ENCODE assay signal across 19 cellular contexts in genomic region chr16:82728901-82729300, GRCh38.
DNase-seq lines count a peak whose midpoint lies in the region; ATAC-seq and TF ChIP-seq lines count a peak whose summit lies in the region.
"Had no signal": no experiment of that assay in that cellular context is flagged by ENCODE, and none has a peak within 500 bp of the region (broad histone marks: within the 10 kb centered on the region; RNA-seq: fewer than 3 reads in every experiment).

No MANE protein-coding gene starts in this region.

- H3K27ac ChIP-seq in CD8-positive, alpha-beta memory T cell (ENCODE audit: low read depth, low read length), result no peak overlapping the region
- H3K27ac ChIP-seq: sigmoid colon, thoracic aorta had no signal

- H3K4me1 Mint-ChIP-seq in activated CD8-positive, alpha-beta T cell treated with anti-CD3 and anti-CD28 coated beads, Interleukin-2, amount 10 ng/mL, durations not matched to agents 7 days and 5 days (ENCODE audit: low read depth), result peaks cover 17% of the 10 kb centered on the region
- no peaks in the 10 kb centered on the region for H3K4me1 Mint-ChIP-seq in CD8-positive, alpha-beta memory T cell
- H3K4me1 Mint-ChIP-seq in osteocyte (ENCODE audit: unreplicated experiment), result no peaks in the 10 kb centered on the region
- H3K4me1 Mint-ChIP-seq: T-cell, WTC11 had no signal

- ATAC-seq in GM18502 (IDR thresholded peaks at IDR 0.05; ENCODE audit: poor library complexity, unreplicated experiment) (peak; percentile 70), GM21360 (IDR thresholded peaks at IDR 0.05; ENCODE audit: unreplicated experiment) (peak; percentile 73), HG03432 (IDR thresholded peaks at IDR 0.05; ENCODE audit: unreplicated experiment) (peak; percentile 76)
- ATAC-seq in activated CD8-positive, alpha-beta T cell treated with anti-CD3 and anti-CD28 coated beads, Interleukin-2, amount 10 ng/mL, durations not matched to agents 7 days and 5 days, result no peak
- ATAC-seq: left colon, mucosa of descending colon, T-cell, WTC11 had no signal

- CTCF ChIA-PET in activated CD8-positive, alpha-beta T cell treated with anti-CD3 and anti-CD28 coated beads, Interleukin-2, amount 10 ng/mL, durations not matched to agents 7 days and 5 days (lab: Charles Lee), result no interaction called here
- CTCF ChIA-PET in CD8-positive, alpha-beta memory T cell (lab: Charles Lee), result no interaction called here

- no peaks in the 10 kb centered on the region for H3K4me1 ChIP-seq in CD8-positive, alpha-beta memory T cell (ENCODE audit: insufficient read depth, low read length)
- H3K4me1 ChIP-seq: sigmoid colon had no signal

- H3K27ac Mint-ChIP-seq in activated CD8-positive, alpha-beta T cell treated with anti-CD3 and anti-CD28 coated beads, Interleukin-2, amount 10 ng/mL, durations not matched to agents 7 days and 5 days, result peak overlapping the region; percentile 13
- H3K27ac Mint-ChIP-seq in CD8-positive, alpha-beta memory T cell, result no peak overlapping the region
- no peak overlapping the region for H3K27ac Mint-ChIP-seq in osteocyte (ENCODE audit: unreplicated experiment)
- H3K27ac Mint-ChIP-seq: T-cell, WTC11 had no signal

- no peak overlapping the region for H3K4me3 Mint-ChIP-seq in activated CD8-positive, alpha-beta T cell treated with anti-CD3 and anti-CD28 coated beads, Interleukin-2, amount 10 ng/mL, durations not matched to agents 7 days and 5 days
- no peak overlapping the region for H3K4me3 Mint-ChIP-seq in CD8-positive, alpha-beta memory T cell
- no peak overlapping the region for H3K4me3 Mint-ChIP-seq in osteocyte (ENCODE audit: unreplicated experiment)
- H3K4me3 Mint-ChIP-seq: T-cell, WTC11 had no signal

- no peaks in the 10 kb centered on the region for H3K36me3 ChIP-seq in CD8-positive, alpha-beta memory T cell (ENCODE audit: insufficient read depth, low read length)
- H3K36me3 ChIP-seq: sigmoid colon had no signal

- peaks cover 7% of the 10 kb centered on the region for H3K27me3 Mint-ChIP-seq in activated CD8-positive, alpha-beta T cell treated with anti-CD3 and anti-CD28 coated beads, Interleukin-2, amount 10 ng/mL, durations not matched to agents 7 days and 5 days (ENCODE audit: low read depth)
- H3K27me3 Mint-ChIP-seq in CD8-positive, alpha-beta memory T cell, result no peaks in the 10 kb centered on the region
- H3K27me3 Mint-ChIP-seq in osteocyte (ENCODE audit: unreplicated experiment), result no peaks in the 10 kb centered on the region

- H3K27me3 ChIP-seq in CD8-positive, alpha-beta memory T cell (ENCODE audit: insufficient read depth, low read length, poor library complexity, severe bottlenecking), result no peaks in the 10 kb centered on the region
- H3K27me3 ChIP-seq: sigmoid colon had no signal

- no peak overlapping the region for H3K4me3 ChIP-seq in CD8-positive, alpha-beta memory T cell (ENCODE audit: low read length)
- H3K4me3 ChIP-seq: mucosa of descending colon, sigmoid colon, thoracic aorta had no signal

- peaks cover 4% of the 10 kb centered on the region for H3K9me3 Mint-ChIP-seq in activated CD8-positive, alpha-beta T cell treated with anti-CD3 and anti-CD28 coated beads, Interleukin-2, amount 10 ng/mL, durations not matched to agents 7 days and 5 days (ENCODE audit: insufficient read depth)
- H3K9me3 Mint-ChIP-seq in CD8-positive, alpha-beta memory T cell, result peaks cover 0 to 12% (median 0%) of the 10 kb centered on the region in 5 donors
- peaks cover 7% of the 10 kb centered on the region for H3K9me3 Mint-ChIP-seq in osteocyte (ENCODE audit: unreplicated experiment)

- H3K36me3 Mint-ChIP-seq in activated CD8-positive, alpha-beta T cell treated with anti-CD3 and anti-CD28 coated beads, Interleukin-2, amount 10 ng/mL, durations not matched to agents 7 days and 5 days (ENCODE audit: low read depth), result peaks cover 9% of the 10 kb centered on the region
- no peaks in the 10 kb centered on the region for H3K36me3 Mint-ChIP-seq in CD8-positive, alpha-beta memory T cell
- peaks cover 6% of the 10 kb centered on the region for H3K36me3 Mint-ChIP-seq in osteocyte (ENCODE audit: unreplicated experiment)
- H3K36me3 Mint-ChIP-seq: T-cell, WTC11 had no signal

- no peak for DNase-seq in activated CD8-positive, alpha-beta T cell treated with anti-CD3 and anti-CD28 coated beads, Interleukin-2, amount 10 ng/mL, durations not matched to agents 7 days and 5 days
- DNase-seq in CD8-positive, alpha-beta memory T cell, result no peak
- no peak for DNase-seq in osteocyte (ENCODE audit: extremely low spot score, unreplicated experiment)
- no peak for DNase-seq in mucosa of gallbladder (ENCODE audit: low spot score)
- DNase-seq in RPMI8226, result no peak
- DNase-seq: activated naive CD4-positive, alpha-beta T cell; GF-D8; left colon; mucosa of descending colon; NCI-H1092 treated with DMSO at 0.1 percent for 48 hours; NCI-H774; occipital lobe; sigmoid colon; T-cell had no signal

- no peak for TF ChIP-seq CTCF in osteocyte (IDR thresholded peaks at IDR 0.05)

- POLR2A ChIA-PET in activated CD8-positive, alpha-beta T cell treated with anti-CD3 and anti-CD28 coated beads, Interleukin-2, amount 10 ng/mL, durations not matched to agents 7 days and 5 days (lab: Charles Lee), result no interaction called here
- POLR2A ChIA-PET in CD8-positive, alpha-beta memory T cell (lab: Charles Lee), result no interaction called here

- no peaks in the 10 kb centered on the region for H3K9me3 ChIP-seq in CD8-positive, alpha-beta memory T cell (ENCODE audit: low read length)
